In the genomic region with DNA sequence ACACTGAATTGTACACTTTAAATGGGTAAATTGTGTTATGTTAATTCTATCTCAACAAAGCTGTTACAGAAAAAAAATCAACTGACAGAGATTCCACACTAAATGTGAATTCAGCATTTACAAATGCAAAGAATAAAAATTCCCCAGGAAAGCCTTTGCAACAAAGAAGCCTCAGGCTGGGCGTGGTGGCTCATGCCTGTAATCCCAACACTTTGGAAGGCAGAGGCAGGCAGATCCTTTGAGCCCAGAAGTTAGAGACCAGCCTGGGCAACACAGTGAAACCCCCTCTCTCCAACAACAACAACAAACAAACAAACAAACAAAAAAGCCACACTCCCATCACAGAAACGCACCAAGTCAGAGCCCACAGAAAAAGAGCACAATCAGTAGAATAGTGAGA, we compare ENCODE assay signal across 1 cellular context.
TF ChIP-seq lines count a peak whose summit lies in the region.

No MANE protein-coding gene starts in this region.

TF ChIP-seq in GM23338, 12 proteins besides CTCF, POLR2A, EP300 and RAD21 (continued from another document):
- TF ChIP-seq, protein P1, sequence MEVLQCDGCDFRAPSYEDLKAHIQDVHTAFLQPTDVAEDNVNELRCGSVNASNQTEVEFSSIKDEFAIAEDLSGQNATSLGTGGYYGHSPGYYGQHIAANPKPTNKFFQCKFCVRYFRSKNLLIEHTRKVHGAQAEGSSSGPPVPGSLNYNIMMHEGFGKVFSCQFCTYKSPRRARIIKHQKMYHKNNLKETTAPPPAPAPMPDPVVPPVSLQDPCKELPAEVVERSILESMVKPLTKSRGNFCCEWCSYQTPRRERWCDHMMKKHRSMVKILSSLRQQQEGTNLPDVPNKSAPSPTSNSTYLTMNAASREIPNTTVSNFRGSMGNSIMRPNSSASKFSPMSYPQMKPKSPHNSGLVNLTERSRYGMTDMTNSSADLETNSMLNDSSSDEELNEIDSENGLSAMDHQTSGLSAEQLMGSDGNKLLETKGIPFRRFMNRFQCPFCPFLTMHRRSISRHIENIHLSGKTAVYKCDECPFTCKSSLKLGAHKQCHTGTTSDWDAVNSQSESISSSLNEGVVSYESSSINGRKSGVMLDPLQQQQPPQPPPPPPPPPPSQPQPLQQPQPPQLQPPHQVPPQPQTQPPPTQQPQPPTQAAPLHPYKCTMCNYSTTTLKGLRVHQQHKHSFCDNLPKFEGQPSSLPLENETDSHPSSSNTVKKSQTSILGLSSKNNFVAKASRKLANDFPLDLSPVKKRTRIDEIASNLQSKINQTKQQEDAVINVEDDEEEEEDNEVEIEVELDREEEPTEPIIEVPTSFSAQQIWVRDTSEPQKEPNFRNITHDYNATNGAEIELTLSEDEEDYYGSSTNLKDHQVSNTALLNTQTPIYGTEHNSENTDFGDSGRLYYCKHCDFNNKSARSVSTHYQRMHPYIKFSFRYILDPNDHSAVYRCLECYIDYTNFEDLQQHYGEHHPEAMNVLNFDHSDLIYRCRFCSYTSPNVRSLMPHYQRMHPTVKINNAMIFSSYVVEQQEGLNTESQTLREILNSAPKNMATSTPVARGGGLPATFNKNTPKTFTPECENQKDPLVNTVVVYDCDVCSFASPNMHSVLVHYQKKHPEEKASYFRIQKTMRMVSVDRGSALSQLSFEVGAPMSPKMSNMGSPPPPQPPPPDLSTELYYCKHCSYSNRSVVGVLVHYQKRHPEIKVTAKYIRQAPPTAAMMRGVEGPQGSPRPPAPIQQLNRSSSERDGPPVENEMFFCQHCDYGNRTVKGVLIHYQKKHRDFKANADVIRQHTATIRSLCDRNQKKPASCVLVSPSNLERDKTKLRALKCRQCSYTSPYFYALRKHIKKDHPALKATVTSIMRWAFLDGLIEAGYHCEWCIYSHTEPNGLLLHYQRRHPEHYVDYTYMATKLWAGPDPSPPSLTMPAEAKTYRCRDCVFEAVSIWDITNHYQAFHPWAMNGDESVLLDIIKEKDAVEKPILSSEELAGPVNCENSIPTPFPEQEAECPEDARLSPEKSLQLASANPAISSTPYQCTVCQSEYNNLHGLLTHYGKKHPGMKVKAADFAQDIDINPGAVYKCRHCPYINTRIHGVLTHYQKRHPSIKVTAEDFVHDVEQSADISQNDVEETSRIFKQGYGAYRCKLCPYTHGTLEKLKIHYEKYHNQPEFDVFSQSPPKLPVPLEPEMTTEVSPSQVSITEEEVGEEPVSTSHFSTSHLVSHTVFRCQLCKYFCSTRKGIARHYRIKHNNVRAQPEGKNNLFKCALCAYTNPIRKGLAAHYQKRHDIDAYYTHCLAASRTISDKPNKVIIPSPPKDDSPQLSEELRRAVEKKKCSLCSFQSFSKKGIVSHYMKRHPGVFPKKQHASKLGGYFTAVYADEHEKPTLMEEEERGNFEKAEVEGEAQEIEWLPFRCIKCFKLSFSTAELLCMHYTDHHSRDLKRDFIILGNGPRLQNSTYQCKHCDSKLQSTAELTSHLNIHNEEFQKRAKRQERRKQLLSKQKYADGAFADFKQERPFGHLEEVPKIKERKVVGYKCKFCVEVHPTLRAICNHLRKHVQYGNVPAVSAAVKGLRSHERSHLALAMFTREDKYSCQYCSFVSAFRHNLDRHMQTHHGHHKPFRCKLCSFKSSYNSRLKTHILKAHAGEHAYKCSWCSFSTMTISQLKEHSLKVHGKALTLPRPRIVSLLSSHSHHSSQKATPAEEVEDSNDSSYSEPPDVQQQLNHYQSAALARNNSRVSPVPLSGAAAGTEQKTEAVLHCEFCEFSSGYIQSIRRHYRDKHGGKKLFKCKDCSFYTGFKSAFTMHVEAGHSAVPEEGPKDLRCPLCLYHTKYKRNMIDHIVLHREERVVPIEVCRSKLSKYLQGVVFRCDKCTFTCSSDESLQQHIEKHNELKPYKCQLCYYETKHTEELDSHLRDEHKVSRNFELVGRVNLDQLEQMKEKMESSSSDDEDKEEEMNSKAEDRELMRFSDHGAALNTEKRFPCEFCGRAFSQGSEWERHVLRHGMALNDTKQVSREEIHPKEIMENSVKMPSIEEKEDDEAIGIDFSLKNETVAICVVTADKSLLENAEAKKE (CRISPR knock-in tag; IDR thresholded peaks at IDR 0.05): no peak
- TF ChIP-seq POLR2AphosphoS5 (IDR thresholded peaks at IDR 0.05; ENCODE audit: low read depth): no peak
TF ChIP-seq in GM23338: peak in this region for 0.
